24 cellular contexts compared by ENCODE assay signal in the genomic region with DNA sequence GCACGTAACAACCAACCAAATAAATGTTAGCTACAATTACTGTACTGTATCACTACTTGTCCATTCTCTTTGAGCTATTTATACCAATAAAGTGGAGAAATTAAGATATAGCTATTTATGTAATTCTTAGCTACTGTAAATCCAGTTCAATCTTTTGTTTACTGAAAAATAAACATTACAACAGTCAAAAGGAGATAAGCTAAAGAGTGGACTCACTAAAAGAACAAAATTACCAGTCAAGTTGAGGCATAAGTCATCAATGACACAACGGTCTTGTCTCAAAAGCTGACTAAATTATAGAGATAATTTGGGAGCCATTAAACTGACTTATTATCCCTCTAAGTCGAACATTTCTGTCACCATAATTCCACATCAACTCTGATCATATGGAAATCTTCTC. TPM values are rescaled to one million over a fixed set of nuclear protein-coding genes. Genes with fewer than 3 reads are reported as not detected.
DNase-seq lines count a peak whose midpoint lies in the region; ATAC-seq and TF ChIP-seq lines count a peak whose summit lies in the region.
"Had no signal": no experiment of that assay in that cellular context is flagged by ENCODE, and none has a peak within 500 bp of the region (broad histone marks: within the 10 kb centered on the region; RNA-seq: fewer than 3 reads in every experiment).

No MANE protein-coding gene starts in this region.

- H2AFZ ChIP-seq in GM23248: no peak overlapping the region
- no peak overlapping the region for H2AFZ ChIP-seq in smooth muscle cell (ENCODE audit: low read depth)

- H3K27ac ChIP-seq in GM23248 (peak overlapping the region; percentile 74), muscle layer of colon (ENCODE audit: low read depth, low read length) (peak overlapping the region; percentile 41), smooth muscle cell (ENCODE audit: low read depth) (peak overlapping the region; percentile 74)
- H3K27ac ChIP-seq: Peyer's patch, WERI-Rb-1 had no signal

- peak overlapping the region; percentile 61 for H3K9ac ChIP-seq in GM23248
- no peak overlapping the region for H3K9ac ChIP-seq in muscle layer of colon (ENCODE audit: low read length)
- peak overlapping the region; percentile 3 for H3K9ac ChIP-seq in smooth muscle cell (ENCODE audit: low read depth)

- H3K27me3 ChIP-seq in GM23248 (replicated peaks; ENCODE audit: insufficient read depth): no peaks in the 10 kb centered on the region
- H3K27me3 ChIP-seq in muscle layer of colon (ENCODE audit: control insufficient read depth in 1 of 2, insufficient read depth in 2 of 2, low read length in 2 of 2): no peaks in the 10 kb centered on the region
- H3K27me3 ChIP-seq in smooth muscle cell (ENCODE audit: low read depth): no peaks in the 10 kb centered on the region
- H3K27me3 ChIP-seq: Peyer's patch had no signal

- H3K79me2 ChIP-seq in GM23248 (ENCODE audit: insufficient read depth) (peaks cover 91% of the 10 kb centered on the region), smooth muscle cell (ENCODE audit: low read depth) (peaks cover 76% of the 10 kb centered on the region)

- peak overlapping the region; percentile 63 for H3K4me3 ChIP-seq in GM23248
- no peak overlapping the region for H3K4me3 ChIP-seq in muscle layer of colon (ENCODE audit: low read depth in 1 of 2, low read length in 2 of 2)
- peak overlapping the region; percentile 23 for H3K4me3 ChIP-seq in smooth muscle cell
- H3K4me3 ChIP-seq: A549, Peyer's patch had no signal

- H3K9me3 ChIP-seq in GM23248 (ENCODE audit: low read depth) (no peaks in the 10 kb centered on the region), muscle layer of colon (ENCODE audit: low read length) (no peaks in the 10 kb centered on the region), smooth muscle cell (replicated peaks; ENCODE audit: low read depth) (no peaks in the 10 kb centered on the region)
- H3K9me3 ChIP-seq: A549, Peyer's patch had no signal

- in situ Hi-C loops in GM23248 (cut with MboI): no loop called here

- no peaks in the 10 kb centered on the region for H3K9me2 ChIP-seq in GM23248 (ENCODE audit: insufficient read depth)

- peak overlapping the region; percentile 83 for H3K4me2 ChIP-seq in GM23248 (ENCODE audit: unreplicated experiment)
- H3K4me2 ChIP-seq in smooth muscle cell: peak overlapping the region; percentile 82

- WGBS in GM23248 (ENCODE audit: low coverage in 1 of 2, low lambda C conversion rate in 2 of 2, missing lambda C conversion rate in 2 of 2), 2 experiments: 36 to 41% methylated on average over 3 of the region's 3 CpGs
- WGBS in smooth muscle cell (ENCODE audit: low lambda C conversion rate): 14% methylated on average over 3 of the region's 3 CpGs

- TF ChIP-seq CTCF in smooth muscle cell (IDR thresholded peaks at IDR 0.05; ENCODE audit: borderline replicate concordance, insufficient read depth, poor library complexity, severe bottlenecking): no peak

- H3K4me1 ChIP-seq in GM23248 (ENCODE audit: insufficient read depth) (peaks cover 19% of the 10 kb centered on the region), muscle layer of colon (ENCODE audit: insufficient read depth, low read length) (peaks cover 32% of the 10 kb centered on the region), smooth muscle cell (ENCODE audit: low read depth) (peaks cover 14% of the 10 kb centered on the region)
- H3K4me1 ChIP-seq: Peyer's patch had no signal

- H3K36me3 ChIP-seq in GM23248 (ENCODE audit: low read depth) (peaks cover 14% of the 10 kb centered on the region; the same call in 1 of the 2 replicates), muscle layer of colon (ENCODE audit: insufficient read depth, low read length) (peaks cover 5% of the 10 kb centered on the region), smooth muscle cell (ENCODE audit: low read depth) (no peaks in the 10 kb centered on the region)
- H3K36me3 ChIP-seq: WERI-Rb-1 had no signal

- peaks cover 20% of the 10 kb centered on the region for H3F3A ChIP-seq in GM23248 (ENCODE audit: insufficient read depth)
- peaks cover 21% of the 10 kb centered on the region for H3F3A ChIP-seq in smooth muscle cell (ENCODE audit: low read depth)

- no peak for ATAC-seq in HG03565 (IDR thresholded peaks at IDR 0.05; ENCODE audit: unreplicated experiment)
- ATAC-seq: A549; stimulated activated memory B cell treated with anti-CD40 and anti-IgM and Interleukin-4, amounts not matched to agents 10 μg/mL and 1 μg/mL and 100 μg/mL, for 72 hours had no signal

- DNase-seq in GM23248 (peak; percentile 29), amniotic epithelial cell (ENCODE audit: low read depth) (peak; percentile 14), smooth muscle cell (lab: John Stamatoyannopoulos, UW; ENCODE audit: unreplicated experiment) (no peak), superior temporal gyrus (ENCODE audit: extremely low spot score) (no peak), dermis blood vessel endothelial cell (no peak)
- DNase-seq in activated CD8-positive, alpha-beta memory T cell treated with anti-CD3 and anti-CD28 coated beads, Interleukin-2, amount 50 U/mL, for 4 hours: no peak
- DNase-seq: activated CD4-positive, alpha-beta T cell treated with anti-CD3 and anti-CD28 coated beads for 4 hours; activated naive CD4-positive, alpha-beta T cell treated with anti-CD3 and anti-CD28 coated beads, Interleukin-2, amount 50 U/mL, for 16 hours; activated T-cell treated with anti-CD3 and anti-CD28 coated beads for 4 hours; AML-193; CD4-positive, alpha-beta memory T cell; H9; Karpas-422; NCI-H1436; NCI-H2081; NCI-H226; NCI-H69; Peyer's patch; SIG-M5 had no signal

- H4K20me1 ChIP-seq in GM23248 (ENCODE audit: insufficient read depth) (no peaks in the 10 kb centered on the region; the same call in 1 of the 2 replicates), smooth muscle cell (ENCODE audit: low read depth) (peaks cover 73% of the 10 kb centered on the region)

RNA-seq across cellular contexts. Expression of a gene that starts 22.5 kb away (rescaled TPM):
- total RNA-seq in GM23248 (2014; rRNA removed; shearing (Covaris generic)): 25.4 and 26.5 TPM in 2 replicates
- polyA plus RNA-seq in GM23248 (2016; fragmentation: Nextera tagmentation; extraction: Ambion mirVana): 16.2 and 17.7 TPM in 2 replicates
- 112 TPM in 2 replicates for total RNA-seq in smooth muscle cell
- polyA plus RNA-seq in smooth muscle cell: 52.0 and 68.3 TPM in 2 replicates
- 23.6 and 33.2 TPM in 2 replicates for total RNA-seq in dermis blood vessel endothelial cell

Comparison
In these comparisons a context has a peak if more than half of its experiments do, and no peak if none do; other contexts are left out.
1. DNase-seq: peak in GM23248 (single experiment) and amniotic epithelial cell (single experiment); none in smooth muscle cell (single experiment), superior temporal gyrus (single experiment), activated CD8-positive, alpha-beta memory T cell treated with anti-CD3 and anti-CD28 coated beads, Interleukin-2, amount 50 U/mL, for 4 hours (single experiment) and dermis blood vessel endothelial cell (single experiment).
2. H3K4me3 ChIP-seq: peak in GM23248 (single experiment) and smooth muscle cell (single experiment); none in muscle layer of colon (0 of 2).
3. Peak in every context shown above with its lines, with median percentiles within 50 percentile points of each other: H3K27ac ChIP-seq.